Comparison of ENCODE assay signal across 1 cellular context in the genomic region with DNA sequence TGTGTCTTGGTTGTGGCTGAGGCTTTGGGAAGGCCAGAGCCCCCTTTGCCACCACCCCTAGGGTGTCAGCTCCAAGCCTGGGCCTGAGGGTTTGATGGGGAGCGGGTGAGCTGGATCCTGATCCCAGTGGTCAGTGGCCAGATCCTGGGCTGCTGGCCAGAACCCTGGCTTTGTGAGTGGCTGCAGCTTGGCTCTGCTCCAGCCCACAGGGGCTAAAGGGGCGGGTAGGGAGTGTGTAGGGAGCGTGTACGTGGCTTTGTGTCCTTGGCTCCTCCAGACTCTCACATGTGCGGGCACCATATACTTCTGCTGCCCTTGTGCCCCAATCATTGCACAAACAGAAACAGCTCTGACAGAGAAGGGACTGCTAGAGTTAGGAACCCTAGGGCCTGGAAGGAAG.
TF ChIP-seq lines count a peak whose summit lies in the region.

No MANE protein-coding gene starts in this region.

TF ChIP-seq in IMR-90, 13 proteins besides CTCF, POLR2A, EP300 and RAD21:
- TF ChIP-seq RCOR1 (IDR thresholded peaks at IDR 0.05; ENCODE audit: insufficient replicate concordance, low read length) (no peak), CEBPB (IDR thresholded peaks at IDR 0.05; ENCODE audit: low read depth, low read length) (no peak), MXI1 (IDR thresholded peaks at IDR 0.05; ENCODE audit: borderline replicate concordance, low read depth, low read length) (no peak), MAFK (IDR thresholded peaks at IDR 0.05; ENCODE audit: low read depth, low read length) (no peak)
- TF ChIP-seq, protein P1, sequence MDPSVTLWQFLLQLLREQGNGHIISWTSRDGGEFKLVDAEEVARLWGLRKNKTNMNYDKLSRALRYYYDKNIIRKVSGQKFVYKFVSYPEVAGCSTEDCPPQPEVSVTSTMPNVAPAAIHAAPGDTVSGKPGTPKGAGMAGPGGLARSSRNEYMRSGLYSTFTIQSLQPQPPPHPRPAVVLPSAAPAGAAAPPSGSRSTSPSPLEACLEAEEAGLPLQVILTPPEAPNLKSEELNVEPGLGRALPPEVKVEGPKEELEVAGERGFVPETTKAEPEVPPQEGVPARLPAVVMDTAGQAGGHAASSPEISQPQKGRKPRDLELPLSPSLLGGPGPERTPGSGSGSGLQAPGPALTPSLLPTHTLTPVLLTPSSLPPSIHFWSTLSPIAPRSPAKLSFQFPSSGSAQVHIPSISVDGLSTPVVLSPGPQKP (IDR thresholded peaks at IDR 0.05; ENCODE audit: borderline replicate concordance, low read depth, low read length), result no peak
